ENCODE assay signal across 8 cellular contexts in the genomic region with DNA sequence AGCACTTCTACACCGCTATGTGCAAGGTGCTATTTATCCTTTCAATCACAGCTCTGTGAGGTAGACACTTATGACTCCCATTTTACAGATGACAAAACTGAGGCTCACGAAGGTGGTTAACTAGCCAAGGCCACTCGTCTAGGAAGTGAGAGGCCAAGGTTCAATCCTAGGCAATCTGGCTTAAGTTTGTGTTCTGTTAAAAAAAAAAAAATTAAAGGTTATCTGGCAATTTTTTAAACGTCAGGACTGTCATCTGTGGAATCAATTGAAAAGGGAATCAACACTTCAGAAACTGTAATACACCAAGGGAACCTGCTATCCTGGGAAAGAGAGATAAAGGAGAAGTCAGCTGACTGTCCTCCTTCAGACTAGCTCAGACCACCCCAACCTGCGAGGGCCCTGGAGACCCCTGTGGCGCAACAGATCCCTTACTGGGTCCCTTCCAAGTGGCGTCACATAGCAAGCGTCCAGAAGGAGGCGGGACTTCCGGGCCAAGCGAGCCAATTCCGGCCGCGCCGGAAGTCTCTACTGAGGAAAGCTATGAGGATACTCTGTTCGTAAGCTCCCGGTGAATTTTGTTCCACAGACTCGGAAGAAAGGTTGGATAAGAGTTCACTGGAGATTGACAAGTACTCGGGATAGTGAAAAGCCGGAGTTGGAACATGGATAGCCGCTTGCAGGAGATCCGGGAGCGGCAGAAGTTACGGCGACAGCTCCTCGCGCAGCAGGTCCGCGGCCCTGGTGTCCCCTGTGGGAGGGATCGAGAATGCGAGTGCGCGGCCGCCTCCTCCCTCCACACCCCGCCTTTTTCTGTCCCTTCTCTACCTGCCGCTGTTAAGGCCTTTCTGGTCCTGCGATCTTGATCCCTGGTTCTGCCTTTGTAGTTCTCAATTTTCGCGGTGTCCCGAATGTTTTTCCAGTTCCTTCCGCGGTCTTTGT. TPM values are rescaled to one million over a fixed set of nuclear protein-coding genes. Genes with fewer than 3 reads are reported as not detected.
DNase-seq lines count a peak whose midpoint lies in the region; ATAC-seq and TF ChIP-seq lines count a peak whose summit lies in the region.

Gene METTL14, plus strand, starts transcription at position 520 of the 939 bp plus-strand sequence. Its CDS starts 143 bp downstream, at position 663.

- peak within 1 kb of the TSS; percentile 88 to 99 (median 98) for H3K27ac Mint-ChIP-seq in naive thymus-derived CD8-positive, alpha-beta T cell

- H3K27me3 ChIP-seq in DND-41 (ENCODE audit: insufficient read depth, low read length, poor library complexity) (no peaks in the 10 kb centered on the region), KMS-11 (ENCODE audit: insufficient read depth, low read depth) (no peaks in the 10 kb centered on the region)

- peak within 1 kb of the TSS; percentile 85 for H3K27ac ChIP-seq in DND-41 (ENCODE audit: low read length)
- peak within 1 kb of the TSS; percentile 39 for H3K27ac ChIP-seq in KMS-11

- H3K9ac ChIP-seq in DND-41 (ENCODE audit: low read depth, low read length): peak within 1 kb of the TSS; percentile 70
- peak within 1 kb of the TSS; percentile 57 for H3K9ac ChIP-seq in KMS-11

- H3K36me3 ChIP-seq in DND-41 (ENCODE audit: insufficient read depth, low read length) (peaks cover 26% of the 10 kb centered on the region), KMS-11 (ENCODE audit: insufficient read depth) (0 out of 2 replicates have a peak, but pooled peaks cover 3% of the 10 kb centered on the region)

- POLR2A ChIA-PET in naive thymus-derived CD8-positive, alpha-beta T cell (lab: Charles Lee): interaction anchor here (0.6 to 1.3 kb wide), 6 partner anchors 10 to 769 kb away, joined by 3 to 6 read pairs (median 4); partner anchors contain the start of gene SEC24D

- H4K20me1 ChIP-seq in DND-41 (ENCODE audit: insufficient read depth, low read length): peaks cover 11% of the 10 kb centered on the region; the same call in 1 of the 2 replicates
- no peaks in the 10 kb centered on the region for H4K20me1 ChIP-seq in KMS-11 (ENCODE audit: insufficient read depth)

- peaks cover 0 to 22% (median 2%) of the 10 kb centered on the region in 3 donors for H3K36me3 Mint-ChIP-seq in naive thymus-derived CD8-positive, alpha-beta T cell

- H3K9me3 ChIP-seq in DND-41 (ENCODE audit: insufficient read depth, low read length, severe bottlenecking): no peaks in the 10 kb centered on the region

- H3K4me1 Mint-ChIP-seq in naive thymus-derived CD8-positive, alpha-beta T cell: peaks cover 7 to 36% (median 34%) of the 10 kb centered on the region in 4 donors

- DNase-seq in DND-41 (peak; percentile 91), RKO (ENCODE audit: low spot score) (peak; percentile 93), fibroblast of mammary gland (ENCODE audit: low read depth) (peak; percentile 87)
- DNase-seq in activated T-helper 1 cell treated with anti-CD3 and anti-CD28 coated beads, Interleukin-2, amount 50 U/mL, for 16 hours (ENCODE audit: low read depth in 1 of 2, low spot score in 1 of 2): peak; percentile 71 to 75
- DNase-seq in naive thymus-derived CD8-positive, alpha-beta T cell: peak; percentile 77 to 91 (median 84)
- peak; percentile 68 to 91 (median 76) for DNase-seq in stimulated activated naive CD4-positive, alpha-beta T cell (lab: John Stamatoyannopoulos, UW)

- peak within 1 kb of the TSS; percentile 91 for H2AFZ ChIP-seq in DND-41 (ENCODE audit: low read depth, low read length)
- H2AFZ ChIP-seq in KMS-11 (ENCODE audit: low read depth): peak within 1 kb of the TSS; percentile 81

- peak within 1 kb of the TSS; percentile 92 to 100 (median 96) for H3K4me3 Mint-ChIP-seq in naive thymus-derived CD8-positive, alpha-beta T cell

- H3K4me3 ChIP-seq in DND-41 (ENCODE audit: low read depth in 1 of 2, low read length in 2 of 2) (peak within 1 kb of the TSS; percentile 66 to 84), KMS-11 (IDR thresholded peaks at IDR 0.05; ENCODE audit: insufficient read depth, low read depth, low read length) (peak within 1 kb of the TSS; percentile 50), fibroblast of mammary gland (ENCODE audit: control insufficient read depth, low read depth, low read length) (peak within 1 kb of the TSS; percentile 92)

- peak; percentile 96 for ATAC-seq in DND-41 (ENCODE audit: insufficient read depth, low read depth)
- peak; percentile 99 for ATAC-seq in GM21737 (IDR thresholded peaks at IDR 0.05; ENCODE audit: unreplicated experiment)
- ATAC-seq in naive thymus-derived CD8-positive, alpha-beta T cell: peak; percentile 94 to 95

- H3K4me1 ChIP-seq in DND-41 (ENCODE audit: insufficient read depth, low read length) (peaks cover 40% of the 10 kb centered on the region), KMS-11 (ENCODE audit: low read depth, poor library complexity, severe bottlenecking) (peaks cover 20% of the 10 kb centered on the region)

- H3K79me2 ChIP-seq in DND-41 (ENCODE audit: insufficient read depth, low read length): peaks cover 31% of the 10 kb centered on the region
- H3K79me2 ChIP-seq in KMS-11 (ENCODE audit: insufficient read depth, low read depth): peaks cover 25% of the 10 kb centered on the region

- peaks cover 0 to 3% (median 0%) of the 10 kb centered on the region in 5 donors for H3K27me3 Mint-ChIP-seq in naive thymus-derived CD8-positive, alpha-beta T cell

- TF ChIP-seq CTCF in DND-41 (IDR thresholded peaks at IDR 0.05; ENCODE audit: borderline replicate concordance, extremely low read depth, low read length, poor library complexity, severe bottlenecking) (peak; percentile 14), KMS-11 (conservative IDR thresholded peaks at IDR 0.05; ENCODE audit: low read depth, low read length) (no peak), fibroblast of mammary gland (conservative IDR thresholded peaks at IDR 0.05; ENCODE audit: control insufficient read depth, insufficient read depth, low read depth, low read length) (no peak)

- no peaks in the 10 kb centered on the region for H3K9me3 Mint-ChIP-seq in naive thymus-derived CD8-positive, alpha-beta T cell

- H3K4me2 ChIP-seq in DND-41 (ENCODE audit: insufficient read depth, low read length): peak within 1 kb of the TSS; percentile 70
- H3K4me2 ChIP-seq in KMS-11: peak within 1 kb of the TSS; percentile 84

RNA-seq across cellular contexts. Expression of gene METTL14, which starts in this region (rescaled TPM):
- 10 to 100 TPM; 71.0 to 74.8 TPM for total RNA-seq in naive thymus-derived CD8-positive, alpha-beta T cell
- 10 to 100 TPM; 31.7 to 51.5 (median 45.4) TPM for polyA plus RNA-seq in naive thymus-derived CD8-positive, alpha-beta T cell

Comparison
In these comparisons a context has a peak if more than half of its experiments do, and no peak if none do; other contexts are left out.
1. Peak in every context shown above with its lines: DNase-seq, ATAC-seq, H3K4me3 ChIP-seq and H3K27ac ChIP-seq.